Comparison of ENCODE assay signal across 1 cellular context in the genomic region with DNA sequence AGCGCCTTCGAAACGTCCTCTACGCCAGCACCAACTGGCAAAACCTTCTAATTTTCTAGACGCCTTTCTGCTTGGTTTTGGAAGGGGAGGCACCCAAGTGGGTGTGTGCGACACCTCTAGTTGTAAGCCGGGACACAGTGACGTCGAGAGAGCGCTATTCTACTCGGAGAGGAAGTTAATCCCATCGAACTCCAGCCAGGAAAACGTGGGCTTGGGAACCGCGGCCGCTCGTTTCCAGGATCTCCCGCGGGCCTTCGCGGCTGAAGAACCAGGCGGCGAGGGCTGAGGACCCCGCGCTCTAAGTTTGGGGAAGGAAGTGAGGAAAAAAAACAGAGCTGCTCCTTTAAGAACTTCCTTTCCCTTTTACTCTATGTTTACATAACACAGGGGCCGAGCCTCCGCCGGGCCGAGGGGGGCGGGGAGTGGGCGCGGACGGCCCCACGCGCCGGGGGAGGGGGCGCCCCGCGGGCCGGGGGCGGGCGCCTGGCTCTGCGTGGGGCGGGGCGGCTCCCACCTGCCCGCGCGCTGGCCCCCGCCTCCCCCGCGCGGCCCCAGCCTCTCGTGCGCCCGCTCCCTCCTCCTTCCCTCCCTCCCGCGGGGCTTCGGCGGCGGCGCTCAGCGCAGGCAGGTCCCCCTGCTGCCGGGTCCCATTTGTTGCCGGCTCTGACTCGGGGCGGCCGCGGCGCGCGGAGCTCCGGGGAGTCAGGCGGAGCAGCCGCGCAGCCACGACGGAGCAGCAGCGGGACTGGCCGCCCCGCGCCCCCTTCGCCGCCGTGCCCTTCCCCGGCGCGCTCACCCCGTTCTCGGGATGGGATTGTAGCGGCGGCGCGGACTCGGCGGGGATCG.
TF ChIP-seq lines count a peak whose summit lies in the region.

Gene PELI2, plus strand, starts transcription at position 647 of the 846 bp plus-strand sequence. CDS start 250 bp downstream, outside the sequence.

TF ChIP-seq in HEK293, 187 proteins besides CTCF, POLR2A, EP300 and RAD21 (continued from another document):
- TF ChIP-seq, protein P1, sequence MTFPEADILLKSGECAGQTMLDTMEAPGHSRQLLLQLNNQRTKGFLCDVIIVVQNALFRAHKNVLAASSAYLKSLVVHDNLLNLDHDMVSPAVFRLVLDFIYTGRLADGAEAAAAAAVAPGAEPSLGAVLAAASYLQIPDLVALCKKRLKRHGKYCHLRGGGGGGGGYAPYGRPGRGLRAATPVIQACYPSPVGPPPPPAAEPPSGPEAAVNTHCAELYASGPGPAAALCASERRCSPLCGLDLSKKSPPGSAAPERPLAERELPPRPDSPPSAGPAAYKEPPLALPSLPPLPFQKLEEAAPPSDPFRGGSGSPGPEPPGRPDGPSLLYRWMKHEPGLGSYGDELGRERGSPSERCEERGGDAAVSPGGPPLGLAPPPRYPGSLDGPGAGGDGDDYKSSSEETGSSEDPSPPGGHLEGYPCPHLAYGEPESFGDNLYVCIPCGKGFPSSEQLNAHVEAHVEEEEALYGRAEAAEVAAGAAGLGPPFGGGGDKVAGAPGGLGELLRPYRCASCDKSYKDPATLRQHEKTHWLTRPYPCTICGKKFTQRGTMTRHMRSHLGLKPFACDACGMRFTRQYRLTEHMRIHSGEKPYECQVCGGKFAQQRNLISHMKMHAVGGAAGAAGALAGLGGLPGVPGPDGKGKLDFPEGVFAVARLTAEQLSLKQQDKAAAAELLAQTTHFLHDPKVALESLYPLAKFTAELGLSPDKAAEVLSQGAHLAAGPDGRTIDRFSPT (tag by site-specific recombination; IDR thresholded peaks at IDR 0.05): no peak
- TF ChIP-seq GLI4 (tag by site-specific recombination; IDR thresholded peaks at IDR 0.05) (no peak), KLF9 (tag by site-specific recombination; IDR thresholded peaks at IDR 0.05; ENCODE audit: low read depth) (peak; percentile 80), ZNF660 (tag by site-specific recombination; IDR thresholded peaks at IDR 0.05) (no peak), ZSCAN30 (tag by site-specific recombination; IDR thresholded peaks at IDR 0.05) (no peak), KLF10 (tag by site-specific recombination; IDR thresholded peaks at IDR 0.05) (peak; percentile 95), ZNF600 (tag by site-specific recombination; IDR thresholded peaks at IDR 0.05) (no peak), ZNF837 (tag by site-specific recombination; IDR thresholded peaks at IDR 0.05) (no peak), ZNF157 (tag by site-specific recombination; IDR thresholded peaks at IDR 0.05) (no peak), ZNF211 (tag by site-specific recombination; IDR thresholded peaks at IDR 0.05; ENCODE audit: low read depth) (no peak), SP2 (tag by site-specific recombination; IDR thresholded peaks at IDR 0.05) (peak; percentile 39), ZNF214 (tag by site-specific recombination; IDR thresholded peaks at IDR 0.05; ENCODE audit: borderline replicate concordance) (no peak), ZNF121 (tag by site-specific recombination; IDR thresholded peaks at IDR 0.05) (no peak), ZNF473 (tag by site-specific recombination; IDR thresholded peaks at IDR 0.05) (no peak), ZBTB8A (tag by site-specific recombination; IDR thresholded peaks at IDR 0.05) (0 out of 2 replicates have a peak, but pooled peaks have one; percentile 48), EGR2 (tag by site-specific recombination; IDR thresholded peaks at IDR 0.05; ENCODE audit: low read depth) (0 out of 2 replicates have a peak, but pooled peaks have one; percentile 16), ZBTB21 (tag by site-specific recombination; IDR thresholded peaks at IDR 0.05) (peak; percentile 74), ZFP69B (tag by site-specific recombination; IDR thresholded peaks at IDR 0.05) (no peak), ZNF629 (tag by site-specific recombination; IDR thresholded peaks at IDR 0.05) (peak; percentile 81), ZFHX2 (tag by site-specific recombination; conservative IDR thresholded peaks at IDR 0.05) (0 out of 2 replicates have a peak, but pooled peaks have one; percentile 24), MYNN (tag by site-specific recombination; IDR thresholded peaks at IDR 0.05; ENCODE audit: borderline replicate concordance) (no peak), ZNF324 (tag by site-specific recombination; IDR thresholded peaks at IDR 0.05) (no peak), ZNF302 (tag by site-specific recombination; IDR thresholded peaks at IDR 0.05; ENCODE audit: low read depth) (no peak), HOXA7 (CRISPR knock-in tag; IDR thresholded peaks at IDR 0.05; ENCODE audit: borderline replicate concordance) (no peak), ZBTB20 (tag by site-specific recombination; IDR thresholded peaks at IDR 0.05) (0 out of 2 replicates have a peak, but pooled peaks have one; percentile 24), IKZF3 (tag by site-specific recombination; IDR thresholded peaks at IDR 0.05) (peak; percentile 82; the same call in 1 of the 2 replicates), ZFP41 (tag by site-specific recombination; IDR thresholded peaks at IDR 0.05; ENCODE audit: borderline replicate concordance) (no peak), ZSCAN18 (tag by site-specific recombination; IDR thresholded peaks at IDR 0.05) (no peak), ZBTB17 (tag by site-specific recombination; IDR thresholded peaks at IDR 0.05) (0 out of 2 replicates have a peak, but pooled peaks have one; percentile 41), ZNF830 (tag by site-specific recombination; IDR thresholded peaks at IDR 0.05; ENCODE audit: low read depth) (no peak), SP3 (tag by site-specific recombination; IDR thresholded peaks at IDR 0.05) (peak; percentile 38; the same call in 1 of the 2 replicates), ZNF514 (tag by site-specific recombination; IDR thresholded peaks at IDR 0.05) (no peak), SALL2 (tag by site-specific recombination; IDR thresholded peaks at IDR 0.05; ENCODE audit: borderline replicate concordance) (no peak)
- TF ChIP-seq, protein P2, sequence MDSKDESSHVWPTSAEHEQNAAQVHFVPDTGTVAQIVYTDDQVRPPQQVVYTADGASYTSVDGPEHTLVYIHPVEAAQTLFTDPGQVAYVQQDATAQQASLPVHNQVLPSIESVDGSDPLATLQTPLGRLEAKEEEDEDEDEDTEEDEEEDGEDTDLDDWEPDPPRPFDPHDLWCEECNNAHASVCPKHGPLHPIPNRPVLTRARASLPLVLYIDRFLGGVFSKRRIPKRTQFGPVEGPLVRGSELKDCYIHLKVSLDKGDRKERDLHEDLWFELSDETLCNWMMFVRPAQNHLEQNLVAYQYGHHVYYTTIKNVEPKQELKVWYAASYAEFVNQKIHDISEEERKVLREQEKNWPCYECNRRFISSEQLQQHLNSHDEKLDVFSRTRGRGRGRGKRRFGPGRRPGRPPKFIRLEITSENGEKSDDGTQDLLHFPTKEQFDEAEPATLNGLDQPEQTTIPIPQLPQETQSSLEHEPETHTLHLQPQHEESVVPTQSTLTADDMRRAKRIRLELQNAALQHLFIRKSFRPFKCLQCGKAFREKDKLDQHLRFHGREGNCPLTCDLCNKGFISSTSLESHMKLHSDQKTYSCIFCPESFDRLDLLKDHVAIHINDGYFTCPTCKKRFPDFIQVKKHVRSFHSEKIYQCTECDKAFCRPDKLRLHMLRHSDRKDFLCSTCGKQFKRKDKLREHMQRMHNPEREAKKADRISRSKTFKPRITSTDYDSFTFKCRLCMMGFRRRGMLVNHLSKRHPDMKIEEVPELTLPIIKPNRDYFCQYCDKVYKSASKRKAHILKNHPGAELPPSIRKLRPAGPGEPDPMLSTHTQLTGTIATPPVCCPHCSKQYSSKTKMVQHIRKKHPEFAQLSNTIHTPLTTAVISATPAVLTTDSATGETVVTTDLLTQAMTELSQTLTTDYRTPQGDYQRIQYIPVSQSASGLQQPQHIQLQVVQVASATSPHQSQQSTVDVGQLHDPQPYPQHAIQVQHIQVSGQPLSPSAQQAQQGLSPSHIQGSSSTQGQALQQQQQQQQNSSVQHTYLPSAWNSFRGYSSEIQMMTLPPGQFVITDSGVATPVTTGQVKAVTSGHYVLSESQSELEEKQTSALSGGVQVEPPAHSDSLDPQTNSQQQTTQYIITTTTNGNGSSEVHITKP (tag by site-specific recombination; IDR thresholded peaks at IDR 0.05): peak; percentile 60
- TF ChIP-seq, protein P3, sequence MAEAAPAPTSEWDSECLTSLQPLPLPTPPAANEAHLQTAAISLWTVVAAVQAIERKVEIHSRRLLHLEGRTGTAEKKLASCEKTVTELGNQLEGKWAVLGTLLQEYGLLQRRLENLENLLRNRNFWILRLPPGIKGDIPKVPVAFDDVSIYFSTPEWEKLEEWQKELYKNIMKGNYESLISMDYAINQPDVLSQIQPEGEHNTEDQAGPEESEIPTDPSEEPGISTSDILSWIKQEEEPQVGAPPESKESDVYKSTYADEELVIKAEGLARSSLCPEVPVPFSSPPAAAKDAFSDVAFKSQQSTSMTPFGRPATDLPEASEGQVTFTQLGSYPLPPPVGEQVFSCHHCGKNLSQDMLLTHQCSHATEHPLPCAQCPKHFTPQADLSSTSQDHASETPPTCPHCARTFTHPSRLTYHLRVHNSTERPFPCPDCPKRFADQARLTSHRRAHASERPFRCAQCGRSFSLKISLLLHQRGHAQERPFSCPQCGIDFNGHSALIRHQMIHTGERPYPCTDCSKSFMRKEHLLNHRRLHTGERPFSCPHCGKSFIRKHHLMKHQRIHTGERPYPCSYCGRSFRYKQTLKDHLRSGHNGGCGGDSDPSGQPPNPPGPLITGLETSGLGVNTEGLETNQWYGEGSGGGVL (tag by site-specific recombination; IDR thresholded peaks at IDR 0.05): peak; percentile 52; the same call in 1 of the 2 replicates
- TF ChIP-seq, protein P4, sequence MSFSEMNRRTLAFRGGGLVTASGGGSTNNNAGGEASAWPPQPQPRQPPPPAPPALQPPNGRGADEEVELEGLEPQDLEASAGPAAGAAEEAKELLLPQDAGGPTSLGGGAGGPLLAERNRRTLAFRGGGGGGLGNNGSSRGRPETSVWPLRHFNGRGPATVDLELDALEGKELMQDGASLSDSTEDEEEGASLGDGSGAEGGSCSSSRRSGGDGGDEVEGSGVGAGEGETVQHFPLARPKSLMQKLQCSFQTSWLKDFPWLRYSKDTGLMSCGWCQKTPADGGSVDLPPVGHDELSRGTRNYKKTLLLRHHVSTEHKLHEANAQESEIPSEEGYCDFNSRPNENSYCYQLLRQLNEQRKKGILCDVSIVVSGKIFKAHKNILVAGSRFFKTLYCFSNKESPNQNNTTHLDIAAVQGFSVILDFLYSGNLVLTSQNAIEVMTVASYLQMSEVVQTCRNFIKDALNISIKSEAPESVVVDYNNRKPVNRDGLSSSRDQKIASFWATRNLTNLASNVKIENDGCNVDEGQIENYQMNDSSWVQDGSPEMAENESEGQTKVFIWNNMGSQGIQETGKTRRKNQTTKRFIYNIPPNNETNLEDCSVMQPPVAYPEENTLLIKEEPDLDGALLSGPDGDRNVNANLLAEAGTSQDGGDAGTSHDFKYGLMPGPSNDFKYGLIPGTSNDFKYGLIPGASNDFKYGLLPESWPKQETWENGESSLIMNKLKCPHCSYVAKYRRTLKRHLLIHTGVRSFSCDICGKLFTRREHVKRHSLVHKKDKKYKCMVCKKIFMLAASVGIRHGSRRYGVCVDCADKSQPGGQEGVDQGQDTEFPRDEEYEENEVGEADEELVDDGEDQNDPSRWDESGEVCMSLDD (tag by site-specific recombination; IDR thresholded peaks at IDR 0.05): peak; percentile 56
- TF ChIP-seq, protein P5, sequence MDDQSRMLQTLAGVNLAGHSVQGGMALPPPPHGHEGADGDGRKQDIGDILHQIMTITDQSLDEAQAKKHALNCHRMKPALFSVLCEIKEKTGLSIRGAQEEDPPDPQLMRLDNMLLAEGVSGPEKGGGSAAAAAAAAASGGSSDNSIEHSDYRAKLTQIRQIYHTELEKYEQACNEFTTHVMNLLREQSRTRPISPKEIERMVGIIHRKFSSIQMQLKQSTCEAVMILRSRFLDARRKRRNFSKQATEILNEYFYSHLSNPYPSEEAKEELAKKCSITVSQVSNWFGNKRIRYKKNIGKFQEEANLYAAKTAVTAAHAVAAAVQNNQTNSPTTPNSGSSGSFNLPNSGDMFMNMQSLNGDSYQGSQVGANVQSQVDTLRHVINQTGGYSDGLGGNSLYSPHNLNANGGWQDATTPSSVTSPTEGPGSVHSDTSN (CRISPR knock-in tag; IDR thresholded peaks at IDR 0.05): no peak
- TF ChIP-seq, protein P6, sequence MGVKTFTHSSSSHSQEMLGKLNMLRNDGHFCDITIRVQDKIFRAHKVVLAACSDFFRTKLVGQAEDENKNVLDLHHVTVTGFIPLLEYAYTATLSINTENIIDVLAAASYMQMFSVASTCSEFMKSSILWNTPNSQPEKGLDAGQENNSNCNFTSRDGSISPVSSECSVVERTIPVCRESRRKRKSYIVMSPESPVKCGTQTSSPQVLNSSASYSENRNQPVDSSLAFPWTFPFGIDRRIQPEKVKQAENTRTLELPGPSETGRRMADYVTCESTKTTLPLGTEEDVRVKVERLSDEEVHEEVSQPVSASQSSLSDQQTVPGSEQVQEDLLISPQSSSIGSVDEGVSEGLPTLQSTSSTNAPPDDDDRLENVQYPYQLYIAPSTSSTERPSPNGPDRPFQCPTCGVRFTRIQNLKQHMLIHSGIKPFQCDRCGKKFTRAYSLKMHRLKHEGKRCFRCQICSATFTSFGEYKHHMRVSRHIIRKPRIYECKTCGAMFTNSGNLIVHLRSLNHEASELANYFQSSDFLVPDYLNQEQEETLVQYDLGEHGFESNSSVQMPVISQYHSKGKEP (tag by site-specific recombination; IDR thresholded peaks at IDR 0.05): no peak
